22 cellular contexts compared by ENCODE assay signal in genomic region chr6:10463491-10464481, GRCh38. TPM values are rescaled to one million over a fixed set of nuclear protein-coding genes. Genes with fewer than 3 reads are reported as not detected.
A peak's percentile ranks its signal among the peaks of the same experiment; 100 is the strongest.
DNase-seq lines count a peak whose midpoint lies in the region; ATAC-seq and TF ChIP-seq lines count a peak whose summit lies in the region.
"Had no signal": no experiment of that assay in that cellular context is flagged by ENCODE, and none has a peak within 500 bp of the region (broad histone marks: within the 10 kb centered on the region; RNA-seq: fewer than 3 reads in every experiment).

No MANE protein-coding gene starts in this region.

- 54 to 65% methylated on average over 12 to 16 of the region's 16 CpGs for WGBS in endodermal cell (ENCODE audit: insufficient coverage in 1 of 2, insufficient read length in 1 of 2), 2 experiments

- peak; percentile 18 for TF ChIP-seq CTCF in endodermal cell (conservative IDR thresholded peaks at IDR 0.05)

- no peaks in the 10 kb centered on the region for H3K27me3 ChIP-seq in endodermal cell (ENCODE audit: control insufficient read depth, insufficient read depth, low read length, poor library complexity, severe bottlenecking)
- H3K27me3 ChIP-seq: suprapubic skin had no signal

- no peaks in the 10 kb centered on the region for H3K4me1 ChIP-seq in endodermal cell (ENCODE audit: control insufficient read depth, insufficient read depth, low read length)
- H3K4me1 ChIP-seq: suprapubic skin had no signal

- H3K27ac ChIP-seq in endodermal cell (ENCODE audit: low read depth, low read length) = peak overlapping the region; percentile 49
- H3K27ac ChIP-seq: spleen, suprapubic skin had no signal

- H3K36me3 Mint-ChIP-seq in activated CD8-positive, alpha-beta memory T cell treated with anti-CD3 and anti-CD28 coated beads, Interleukin-2, amount 10 ng/mL, durations not matched to agents 7 days and 5 days = no peaks in the 10 kb centered on the region
- no peaks in the 10 kb centered on the region for H3K36me3 Mint-ChIP-seq in endodermal cell (ENCODE audit: low read depth)
- H3K36me3 Mint-ChIP-seq: CD4-positive, CD25-positive, alpha-beta regulatory T cell had no signal

- H3K36me3 ChIP-seq in endodermal cell (ENCODE audit: control insufficient read depth, insufficient read depth, low read length) = no peaks in the 10 kb centered on the region
- H3K36me3 ChIP-seq: spleen, suprapubic skin had no signal

- H3K27me3 Mint-ChIP-seq in activated CD8-positive, alpha-beta memory T cell treated with anti-CD3 and anti-CD28 coated beads, Interleukin-2, amount 10 ng/mL, durations not matched to agents 7 days and 5 days = peaks cover 4% of the 10 kb centered on the region
- H3K27me3 Mint-ChIP-seq in endodermal cell (ENCODE audit: insufficient read depth) = peaks cover 8% of the 10 kb centered on the region

- peak overlapping the region; percentile 44 for H3K4me3 ChIP-seq in endodermal cell (ENCODE audit: low read length)
- H3K4me3 ChIP-seq: spleen, suprapubic skin had no signal

- CTCF ChIA-PET in activated CD8-positive, alpha-beta memory T cell treated with anti-CD3 and anti-CD28 coated beads, Interleukin-2, amount 10 ng/mL, durations not matched to agents 7 days and 5 days (lab: Charles Lee) = interaction anchor here (2.7 kb wide), 1 partner anchor 15 kb away, joined by 13 read pairs; no protein-coding TSS in a partner anchor

- no peaks in the 10 kb centered on the region for H3K4me1 Mint-ChIP-seq in activated CD8-positive, alpha-beta memory T cell treated with anti-CD3 and anti-CD28 coated beads, Interleukin-2, amount 10 ng/mL, durations not matched to agents 7 days and 5 days
- peaks cover 20% of the 10 kb centered on the region for H3K4me1 Mint-ChIP-seq in endodermal cell
- H3K4me1 Mint-ChIP-seq: CD4-positive, CD25-positive, alpha-beta regulatory T cell; neural crest cell had no signal

- H3K9ac ChIP-seq in endodermal cell (ENCODE audit: extremely low read depth, low read length, poor library complexity, severe bottlenecking) = peak overlapping the region; percentile 64

- H3K9me3 Mint-ChIP-seq in activated CD8-positive, alpha-beta memory T cell treated with anti-CD3 and anti-CD28 coated beads, Interleukin-2, amount 10 ng/mL, durations not matched to agents 7 days and 5 days (ENCODE audit: low read depth) = no peaks in the 10 kb centered on the region
- H3K9me3 Mint-ChIP-seq in endodermal cell = no peaks in the 10 kb centered on the region
- H3K9me3 Mint-ChIP-seq: CD4-positive, CD25-positive, alpha-beta regulatory T cell; dendritic cell treated with granulocyte-macrophage colony-stimulating factor and Interleukin-4, amounts not matched to agents 40 ng/mL and 50 ng/mL, for 4 days; neural crest cell; T-helper 2 cell treated with Interferon-gamma antibody and Interleukin-4, amounts not matched to agents 5 μg/mL and 100 μg/mL, for 36 hours had no signal

- no peak for ATAC-seq in activated CD8-positive, alpha-beta memory T cell treated with anti-CD3 and anti-CD28 coated beads, Interleukin-2, amount 10 ng/mL, durations not matched to agents 7 days and 5 days
- ATAC-seq in GM18861 (IDR thresholded peaks at IDR 0.05; ENCODE audit: unreplicated experiment) = no peak
- ATAC-seq: left colon had no signal

- no peak overlapping the region for H3K4me3 Mint-ChIP-seq in activated CD8-positive, alpha-beta memory T cell treated with anti-CD3 and anti-CD28 coated beads, Interleukin-2, amount 10 ng/mL, durations not matched to agents 7 days and 5 days
- H3K4me3 Mint-ChIP-seq in endodermal cell = no peak overlapping the region
- H3K4me3 Mint-ChIP-seq: CD4-positive, CD25-positive, alpha-beta regulatory T cell; dendritic cell treated with granulocyte-macrophage colony-stimulating factor and Interleukin-4, amounts not matched to agents 40 ng/mL and 50 ng/mL, for 4 days; neural crest cell; T-helper 2 cell treated with Interferon-gamma antibody and Interleukin-4, amounts not matched to agents 5 μg/mL and 100 μg/mL, for 36 hours had no signal

- DNase-seq in activated CD8-positive, alpha-beta memory T cell treated with anti-CD3 and anti-CD28 coated beads, Interleukin-2, amount 50 U/mL, for 48 hours = peak; percentile 23
- DNase-seq in activated CD8-positive, alpha-beta memory T cell treated with anti-CD3 and anti-CD28 coated beads, Interleukin-2, amount 10 ng/mL, durations not matched to agents 7 days and 5 days = no peak
- peak; percentile 5 for DNase-seq in NCI-H146 (lab: John Stamatoyannopoulos, UW)
- DNase-seq in endodermal cell = peak; percentile 80
- no peak for DNase-seq in NOMO-1 treated with dmso at 0.1 percent for 144 hours (lab: John Stamatoyannopoulos, UW; ENCODE audit: unreplicated experiment)
- DNase-seq in GM19240 (ENCODE audit: insufficient read length, low spot score) = no peak
- no peak for DNase-seq in GF-D8 (lab: John Stamatoyannopoulos, UW)
- DNase-seq: ACHN; activated CD4-positive, CD25-positive, alpha-beta regulatory T cell treated with anti-CD3 and anti-CD28 coated beads, Interleukin-2, amount 50 U/mL, for 72 hours; CD4-positive, CD25-positive, alpha-beta regulatory T cell; left colon; NCI-H187; NCI-H446; SIG-M5; spleen had no signal

- H3K9me3 ChIP-seq in endodermal cell (ENCODE audit: control insufficient read depth, low read length) = no peaks in the 10 kb centered on the region
- H3K9me3 ChIP-seq: suprapubic skin had no signal

- no peak overlapping the region for H3K27ac Mint-ChIP-seq in activated CD8-positive, alpha-beta memory T cell treated with anti-CD3 and anti-CD28 coated beads, Interleukin-2, amount 10 ng/mL, durations not matched to agents 7 days and 5 days
- no peak overlapping the region for H3K27ac Mint-ChIP-seq in endodermal cell
- H3K27ac Mint-ChIP-seq: CD4-positive, CD25-positive, alpha-beta regulatory T cell; dendritic cell treated with granulocyte-macrophage colony-stimulating factor and Interleukin-4, amounts not matched to agents 40 ng/mL and 50 ng/mL, for 4 days; T-helper 2 cell treated with Interferon-gamma antibody and Interleukin-4, amounts not matched to agents 5 μg/mL and 100 μg/mL, for 36 hours had no signal

RNA-seq across cellular contexts. Expression of gene TFAP2A, which starts 48.9 kb away (rescaled TPM):
- total RNA-seq in activated CD8-positive, alpha-beta memory T cell treated with anti-CD3 and anti-CD28 coated beads, Interleukin-2, amount 10 ng/mL, durations not matched to agents 7 days and 5 days = under 1 TPM; 0.18 to 0.21 TPM
- total RNA-seq in endodermal cell = under 1 TPM; 0.51 to 0.69 TPM
- 39.2 TPM for polyA plus RNA-seq in endodermal cell (2013, experiment 1 of 2)
- polyA plus RNA-seq in endodermal cell (2013, experiment 2 of 2) = 32.0 TPM
- total RNA-seq: activated CD8-positive, alpha-beta memory T cell treated with anti-CD3 and anti-CD28 coated beads for 36 hours; CD4-positive, CD25-positive, alpha-beta regulatory T cell; frontal cortex had no signal
- polyA plus RNA-seq: CD4-positive, CD25-positive, alpha-beta regulatory T cell had no signal

RNA-seq across cellular contexts. Expression of gene GCNT2, which starts 57.4 kb away (rescaled TPM):
- total RNA-seq in activated CD8-positive, alpha-beta memory T cell treated with anti-CD3 and anti-CD28 coated beads, Interleukin-2, amount 10 ng/mL, durations not matched to agents 7 days and 5 days = 1 to 10 TPM; 2.2 to 4.3 TPM
- total RNA-seq in endodermal cell = 10 to 100 TPM; 23.3 to 24.9 TPM
- polyA plus RNA-seq in endodermal cell (2013, experiment 1 of 2) = 17.8 TPM
- 17.7 TPM for polyA plus RNA-seq in endodermal cell (2013, experiment 2 of 2)

Comparison
In these comparisons a context has a peak if more than half of its experiments do, and no peak if none do; other contexts are left out.
1. DNase-seq: peak in activated CD8-positive, alpha-beta memory T cell treated with anti-CD3 and anti-CD28 coated beads, Interleukin-2, amount 50 U/mL, for 48 hours (single experiment), NCI-H146 (single experiment) and endodermal cell (single experiment); none in activated CD8-positive, alpha-beta memory T cell treated with anti-CD3 and anti-CD28 coated beads, Interleukin-2, amount 10 ng/mL, durations not matched to agents 7 days and 5 days (single experiment), NOMO-1 treated with dmso at 0.1 percent for 144 hours (single experiment), GM19240 (single experiment) and GF-D8 (single experiment).
2. RNA of gene GCNT2, which starts 57.4 kb away (total RNA-seq): 23.3 to 24.9 TPM in endodermal cell; 2.2 to 4.3 TPM in activated CD8-positive, alpha-beta memory T cell treated with anti-CD3 and anti-CD28 coated beads, Interleukin-2, amount 10 ng/mL, durations not matched to agents 7 days and 5 days; every median in the first group is over 4 times any median in the second.